In genomic region chr11:69080361-69080973, GRCh38 we compare ENCODE assay signal across 8 cellular contexts. TPM values are rescaled to one million over a fixed set of nuclear protein-coding genes. Genes with fewer than 3 reads are reported as not detected.
DNase-seq lines count a peak whose midpoint lies in the region; ATAC-seq and TF ChIP-seq lines count a peak whose summit lies in the region.
"Had no signal": no experiment of that assay in that cellular context is flagged by ENCODE, and none has a peak within 500 bp of the region (broad histone marks: within the 10 kb centered on the region; RNA-seq: fewer than 3 reads in every experiment).

No MANE protein-coding gene starts in this region.

- intact Hi-C loops in posterior vena cava (cut with DNase I) = loop anchor here (5.0 to 10.0 kb wide), 5 partner anchors 33 to 296 kb away; partner anchors contain the start of genes IGHMBP2 (in 1 of the 2), MRGPRF (in 1 of the 2), MRPL21 (in 1 of the 2) and TPCN2 (in 1 of the 2)

- no peak for ATAC-seq in HG02870 (IDR thresholded peaks at IDR 0.05; ENCODE audit: unreplicated experiment)

- peak overlapping the region; percentile 73 for H3K27ac ChIP-seq in osteoblast (ENCODE audit: low read depth, low read length)

- peaks cover 23% of the 10 kb centered on the region for H3K4me1 ChIP-seq in osteoblast (ENCODE audit: insufficient read depth, low read length)

- H4K20me1 ChIP-seq in osteoblast (ENCODE audit: insufficient read depth, low read length) = peaks cover 6% of the 10 kb centered on the region

- peak overlapping the region; percentile 59 for H2AFZ ChIP-seq in osteoblast (ENCODE audit: low read length)

- no peak for TF ChIP-seq CTCF in astrocyte of the spinal cord (IDR thresholded peaks at IDR 0.05; ENCODE audit: low read depth, low read length)
- no peak for TF ChIP-seq CTCF in osteoblast (IDR thresholded peaks at IDR 0.05; ENCODE audit: extremely low read depth, low read depth, low read length)

- H3K4me2 ChIP-seq in osteoblast (ENCODE audit: insufficient read depth, low read length) = peak overlapping the region; percentile 18

- in situ Hi-C loops in astrocyte of the spinal cord (cut with HindIII; ENCODE audit: low sequenced_read_pairs) = no loop called here

- H3K9me3 ChIP-seq in MG63 (no peaks in the 10 kb centered on the region), osteoblast (ENCODE audit: low read depth, low read length) (no peaks in the 10 kb centered on the region)

- H3K36me3 ChIP-seq in MG63 (peaks cover 7% of the 10 kb centered on the region; the same call in 1 of the 2 replicates), osteoblast (ENCODE audit: insufficient read depth, low read length) (peaks cover 5% of the 10 kb centered on the region)

- no peaks in the 10 kb centered on the region for H3K27me3 ChIP-seq in MG63
- H3K27me3 ChIP-seq in osteoblast (ENCODE audit: insufficient read depth, low read length) = no peaks in the 10 kb centered on the region

- no peaks in the 10 kb centered on the region for H3K79me2 ChIP-seq in osteoblast (ENCODE audit: insufficient read depth, low read length)

- H3K4me3 ChIP-seq in MG63 (no peak overlapping the region), astrocyte of the spinal cord (ENCODE audit: low read depth, low read length) (no peak overlapping the region), osteoblast (ENCODE audit: insufficient read depth, low read length) (peak overlapping the region; percentile 28)

- peak; percentile 76 for DNase-seq in EH (ENCODE audit: low read depth)
- DNase-seq in MG63 = peak; percentile 94
- peak; percentile 46 for DNase-seq in astrocyte of the spinal cord (ENCODE audit: low read depth, low spot score)
- DNase-seq in osteoblast (ENCODE audit: insufficient read length, low spot score, missing footprints) = peak; percentile 97
- DNase-seq in DMS114 treated with DMSO at 0.1 percent for 48 hours (lab: John Stamatoyannopoulos, UW; ENCODE audit: unreplicated experiment) = no peak
- DNase-seq in posterior vena cava (ENCODE audit: low spot score) = no peak
- DNase-seq: islet precursor cell had no signal

RNA-seq across cellular contexts. Expression of gene TPCN2, which starts 31.7 kb away (rescaled TPM):
- total RNA-seq in MG63 (2014; rRNA removed; shearing (Covaris generic); ENCODE audit: low replicate concordance) = 2.4 and 5.4 TPM in 2 replicates
- total RNA-seq in osteoblast (14.1 and 17.4 TPM in 2 replicates), posterior vena cava (10 to 100 TPM; 24.8 to 25.4 TPM)

Comparison
In these comparisons a context has a peak if more than half of its experiments do, and no peak if none do; other contexts are left out.
1. DNase-seq: peak in EH (single experiment), MG63 (single experiment), astrocyte of the spinal cord (single experiment) and osteoblast (single experiment); none in DMS114 treated with DMSO at 0.1 percent for 48 hours (single experiment) and posterior vena cava (single experiment).